In the genomic region with DNA sequence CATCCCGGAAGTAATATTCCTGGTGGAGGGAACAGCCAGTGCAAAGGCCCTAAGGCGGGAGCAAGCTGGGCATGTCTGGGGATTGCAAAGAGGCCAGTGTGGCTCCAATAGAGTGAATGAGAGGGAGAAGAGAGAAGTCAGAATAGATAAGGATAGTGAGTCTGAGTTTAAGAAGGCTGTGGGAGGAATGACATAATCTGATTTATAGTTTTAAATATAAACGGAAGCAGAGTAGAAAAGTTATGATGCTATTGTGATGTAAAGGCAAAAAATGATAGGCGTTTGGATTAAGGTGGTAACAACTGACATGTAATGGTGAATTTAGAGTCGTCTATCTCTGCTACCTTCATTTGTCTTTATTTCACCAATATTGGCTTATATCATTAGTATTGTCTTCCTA, we compare ENCODE assay signal across 26 cellular contexts.
"Had no signal": no experiment of that assay in that cellular context is flagged by ENCODE, and none has a peak within 500 bp of the region (broad histone marks: within the 10 kb centered on the region; RNA-seq: fewer than 3 reads in every experiment).

No MANE protein-coding gene starts in this region.

- H3K27ac ChIP-seq: coronary artery, dorsolateral prefrontal cortex, esophagus squamous epithelium, gastrocnemius medialis, heart right ventricle, lower lobe of right lung had no signal

- H3K27me3 ChIP-seq: dorsolateral prefrontal cortex, esophagus squamous epithelium, gastrocnemius medialis, heart right ventricle had no signal

- H3K9me3 ChIP-seq: esophagus squamous epithelium, gastrocnemius medialis, heart right ventricle, lower lobe of right lung, mucosa of descending colon had no signal

- H3K36me3 ChIP-seq: esophagus squamous epithelium, gastrocnemius medialis, heart right ventricle, lower lobe of right lung had no signal

- H3K4me1 ChIP-seq: gastrocnemius medialis, heart right ventricle, lower lobe of right lung had no signal

- H3K4me3 ChIP-seq: coronary artery, dorsolateral prefrontal cortex, esophagus squamous epithelium, gastrocnemius medialis, heart right ventricle, lower lobe of right lung, mucosa of descending colon had no signal

- FAIRE-seq: endothelial cell of umbilical vein, islet of Langerhans had no signal

- ATAC-seq: esophagus mucosa; gastrocnemius medialis; heart right ventricle; left colon; left lobe of liver; left ventricle myocardium superior; lower lobe of right lung; mucosa of descending colon; naive thymus-derived CD8-positive, alpha-beta T cell had no signal

- DNase-seq: dermis blood vessel endothelial cell; dorsolateral prefrontal cortex; effector CD4-positive, alpha-beta T cell; effector memory CD4-positive, alpha-beta T cell; esophagus squamous epithelium; foreskin fibroblast; foreskin melanocyte; gastrocnemius medialis; glutamatergic neuron; head of caudate nucleus; heart right ventricle; hippocampal formation; kidney; kidney glomerular epithelial cell; left colon; left ventricle myocardium superior; lower lobe of right lung; mesenchymal stem cell; mucosa of descending colon; naive B cell; naive thymus-derived CD8-positive, alpha-beta T cell had no signal
